ENCODE assay signal across 14 cellular contexts in the genomic region with DNA sequence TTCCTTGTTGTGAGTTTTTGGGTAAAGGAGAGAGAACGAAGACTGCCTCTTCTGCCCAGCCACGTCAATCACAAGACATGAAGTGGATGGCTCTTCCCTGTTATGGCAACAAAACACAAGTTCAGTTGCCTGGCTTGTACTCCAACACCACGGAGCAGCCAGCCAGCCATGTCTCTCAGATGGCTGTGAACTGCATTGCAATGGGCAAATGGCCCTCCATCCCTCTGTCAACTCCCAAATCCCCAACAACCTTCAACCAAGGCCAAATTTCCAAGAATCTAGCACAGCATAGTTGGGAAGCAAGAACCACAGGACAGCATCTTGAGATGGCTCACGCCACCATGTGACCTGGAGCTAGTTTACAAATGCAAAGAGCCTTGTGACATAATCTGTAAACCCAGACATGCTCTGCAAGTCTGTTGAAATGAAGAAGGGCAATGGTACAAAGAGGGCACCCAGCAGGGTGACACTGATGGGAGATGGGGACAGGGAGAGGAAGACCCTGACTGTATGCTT. TPM values are rescaled to one million over a fixed set of nuclear protein-coding genes. Genes with fewer than 3 reads are reported as not detected.
DNase-seq lines count a peak whose midpoint lies in the region; ATAC-seq and TF ChIP-seq lines count a peak whose summit lies in the region.
"Had no signal": no experiment of that assay in that cellular context is flagged by ENCODE, and none has a peak within 500 bp of the region (broad histone marks: within the 10 kb centered on the region; RNA-seq: fewer than 3 reads in every experiment).

No MANE protein-coding gene starts in this region.

- H3K4me3 ChIP-seq in AG04450 (ENCODE audit: low read depth, low read length): no peak overlapping the region
- H3K4me3 ChIP-seq in adipocyte (ENCODE audit: low read length): peak overlapping the region; percentile 27

- TF ChIP-seq CTCF in AG04450 (IDR thresholded peaks at IDR 0.05; ENCODE audit: low read depth, low read length): no peak

- peaks cover 3% of the 10 kb centered on the region; the same call in 1 of the 2 replicates for H3K9me3 ChIP-seq in AG04450 (ENCODE audit: control insufficient read depth, insufficient read depth, low read length)
- H3K9me3 ChIP-seq in adipocyte (ENCODE audit: control insufficient read depth, low read length): no peaks in the 10 kb centered on the region
- H3K9me3 ChIP-seq: neutrophil had no signal

- H3K27me3 ChIP-seq in AG04450 (ENCODE audit: control insufficient read depth, insufficient read depth, low read length) (no peaks in the 10 kb centered on the region), adipocyte (replicated peaks; ENCODE audit: control insufficient read depth, insufficient read depth, low read length) (no peaks in the 10 kb centered on the region)
- H3K27me3 ChIP-seq: neutrophil had no signal

- peak overlapping the region; percentile 91 for H3K27ac ChIP-seq in AG04450 (ENCODE audit: low read depth, low read length)
- H3K27ac ChIP-seq: neutrophil had no signal

- no peaks in the 10 kb centered on the region for H3K36me3 ChIP-seq in adipocyte (ENCODE audit: control insufficient read depth, insufficient read depth, low read length, severe bottlenecking)
- H3K36me3 ChIP-seq: neutrophil had no signal

- DNase-seq in AG04450 (ENCODE audit: low read depth, low spot score) (no peak), adipocyte (ENCODE audit: low read depth) (no peak), left cardiac atrium (peak; percentile 30), posterior vena cava (ENCODE audit: low spot score) (peak; percentile 79), cerebellar cortex (ENCODE audit: low spot score) (no peak), HPDE6-E6E7 (ENCODE audit: extremely low spot score) (no peak), posterior cingulate gyrus (no peak)
- DNase-seq: activated CD4-positive, alpha-beta T cell treated with anti-CD3 and anti-CD28 coated beads, Interleukin-2, amount 10 ng/mL, durations not matched to agents 24 days and 14 days; activated gamma-delta T cell treated with Interleukin-2 at 50 U/mL for 16 hours; effector CD4-positive, alpha-beta T cell; H7; MV-4-11 had no signal

- CTCF ChIA-PET in AG04450 (lab: Charles Lee): no interaction called here

- H3K9ac ChIP-seq in adipocyte (ENCODE audit: low read length): peak overlapping the region; percentile 75

- intact Hi-C loops in left cardiac atrium (cut with DNase I) (loop anchor here (10.0 kb wide), 1 partner anchor 51 kb away; the partner anchor contains the start of gene ZNF366 (in 2 of the 2)), posterior vena cava (cut with DNase I) (loop anchor here in 1 of 2 donors (5.0 kb wide), 1 partner anchor 59 kb away; no protein-coding TSS in a partner anchor), posterior cingulate gyrus (cut with DNase I) (no loop called here)

- ATAC-seq in left cardiac atrium (peak in 1 of 2 donors; percentile 3), HG02981 (IDR thresholded peaks at IDR 0.05; ENCODE audit: unreplicated experiment) (no peak)

- H3K4me1 ChIP-seq in adipocyte (ENCODE audit: control insufficient read depth, insufficient read depth, low read length): peaks cover 32% of the 10 kb centered on the region

- POLR2A ChIA-PET in AG04450 (lab: Yijun Ruan, JAX): no interaction called here

RNA-seq across cellular contexts. Expression of gene ZNF366, which starts 53.9 kb away (rescaled TPM):
- not detected in 2 replicates for polyA plus RNA-seq in AG04450 (2011; rRNA removed)
- not detected in 2 replicates for polyA minus RNA-seq in AG04450 (2011; rRNA and poly(A)+ RNA removed)
- total RNA-seq in left cardiac atrium (1 to 10 TPM; 7.0 to 9.1 TPM), posterior vena cava (1 to 10 TPM; 5.0 to 5.1 TPM)
- total RNA-seq: activated CD4-positive, alpha-beta T cell treated with anti-CD3 and anti-CD28 coated beads, Interleukin-2, amount 10 ng/mL, durations not matched to agents 24 days and 14 days; H7 had no signal

Comparison
In these comparisons a context has a peak if more than half of its experiments do, and no peak if none do; other contexts are left out.
1. DNase-seq: peak in left cardiac atrium (single experiment) and posterior vena cava (single experiment); none in AG04450 (single experiment), adipocyte (single experiment), cerebellar cortex (single experiment), HPDE6-E6E7 (single experiment) and posterior cingulate gyrus (0 of 10).